In the genomic region with DNA sequence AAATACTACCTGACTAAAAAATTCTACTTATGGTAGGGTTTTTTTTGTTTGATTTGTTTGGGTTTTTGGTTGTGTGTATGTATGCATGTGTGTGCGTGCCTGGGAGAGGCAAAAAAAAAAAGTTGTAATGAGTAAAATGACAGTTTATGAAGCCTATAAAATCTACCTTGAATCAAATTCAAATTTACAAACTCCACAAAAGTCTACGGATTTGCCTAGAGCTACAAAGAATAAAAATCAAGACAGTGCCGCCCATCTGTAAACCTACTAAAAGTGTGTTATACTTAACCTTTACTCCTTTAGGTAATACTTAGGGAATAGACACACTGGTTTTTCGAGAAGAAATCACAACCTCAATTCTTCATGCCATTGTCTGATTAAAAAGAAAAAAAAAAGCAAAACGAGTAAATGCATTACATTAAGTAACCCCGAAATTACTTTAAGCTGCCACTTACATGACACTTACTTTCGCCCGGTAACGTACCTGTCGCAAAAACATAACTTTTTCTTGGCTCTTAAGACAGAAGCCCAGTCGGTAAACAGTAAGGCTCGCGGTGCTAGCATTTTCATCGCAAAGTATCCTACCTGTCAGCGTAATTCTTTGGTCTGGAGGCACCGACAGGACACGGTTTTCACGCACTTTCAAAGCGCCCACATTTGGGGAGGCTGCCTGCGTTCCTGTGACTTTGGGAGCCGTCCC, we compare ENCODE assay signal across 8 cellular contexts. TPM values are rescaled to one million over a fixed set of nuclear protein-coding genes. Genes with fewer than 3 reads are reported as not detected.
DNase-seq lines count a peak whose midpoint lies in the region; ATAC-seq and TF ChIP-seq lines count a peak whose summit lies in the region.

No MANE protein-coding gene starts in this region.

- peak overlapping the region; percentile 93 for H3K4me2 ChIP-seq in neural progenitor cell

- peak overlapping the region; percentile 79 for H2AFZ ChIP-seq in neural progenitor cell (replicated peaks)

- in situ Hi-C loops in Caki2 (cut with HindIII; ENCODE audit: low pct_unique_long_range_greater_than_20kb, low sequenced_read_pairs), result no loop called here

- ATAC-seq in GM18858 (IDR thresholded peaks at IDR 0.05; ENCODE audit: unreplicated experiment) (no peak), HG02571 (IDR thresholded peaks at IDR 0.05; ENCODE audit: unreplicated experiment) (no peak)

- peaks cover 33% of the 10 kb centered on the region for H3F3A ChIP-seq in neural progenitor cell (ENCODE audit: low read depth)

- H3K4me3 Mint-ChIP-seq in neural progenitor cell, result peak overlapping the region; percentile 96

- H3K4me1 ChIP-seq in effector memory CD4-positive, alpha-beta T cell (ENCODE audit: control insufficient read depth, insufficient read depth, low read length, poor library complexity, severe bottlenecking), result peaks cover 4% of the 10 kb centered on the region
- peaks cover 22% of the 10 kb centered on the region for H3K4me1 ChIP-seq in neural progenitor cell

- H3K27ac Mint-ChIP-seq in neural progenitor cell, result no peak overlapping the region

- peaks cover 44% of the 10 kb centered on the region for H3K79me2 ChIP-seq in neural progenitor cell (ENCODE audit: low read depth)

- H3K9me3 ChIP-seq in effector memory CD4-positive, alpha-beta T cell (ENCODE audit: control insufficient read depth, low read length), result no peaks in the 10 kb centered on the region
- H3K9me3 ChIP-seq in neural progenitor cell (ENCODE audit: low read depth), result no peaks in the 10 kb centered on the region

- TF ChIP-seq CTCF in LNCaP clone FGC (IDR thresholded peaks at IDR 0.05; ENCODE audit: control insufficient read depth, extremely low read depth, insufficient read depth) (no peak), neural progenitor cell (IDR thresholded peaks at IDR 0.05) (no peak)

- peak; percentile 2 for DNase-seq in Caki2 (ENCODE audit: low read depth)
- DNase-seq in LNCaP clone FGC (ENCODE audit: low read depth), result no peak
- no peak for DNase-seq in effector memory CD4-positive, alpha-beta T cell
- DNase-seq in neural progenitor cell (ENCODE audit: low spot score), result no peak
- DNase-seq in SW480 (ENCODE audit: low spot score), result no peak
- no peak for DNase-seq in inferior parietal cortex (ENCODE audit: extremely low spot score)

- H3K36me3 ChIP-seq in effector memory CD4-positive, alpha-beta T cell (ENCODE audit: control insufficient read depth, insufficient read depth, low read length), result no peaks in the 10 kb centered on the region
- no peaks in the 10 kb centered on the region for H3K36me3 ChIP-seq in neural progenitor cell

- no peaks in the 10 kb centered on the region for H3K27me3 ChIP-seq in effector memory CD4-positive, alpha-beta T cell (replicated peaks; ENCODE audit: control insufficient read depth, insufficient read depth, low read length, poor library complexity, severe bottlenecking)
- H3K27me3 ChIP-seq in neural progenitor cell, result peaks cover 14% of the 10 kb centered on the region

- H3K9ac ChIP-seq in neural progenitor cell, result peak overlapping the region; percentile 86

- H3K27ac ChIP-seq in effector memory CD4-positive, alpha-beta T cell (ENCODE audit: insufficient read depth, low read length, poor library complexity, severe bottlenecking), result no peak overlapping the region
- no peak overlapping the region for H3K27ac ChIP-seq in neural progenitor cell

- H3K27me3 Mint-ChIP-seq in neural progenitor cell (ENCODE audit: insufficient read depth, low read depth), result peaks cover 10% of the 10 kb centered on the region

- H3K36me3 Mint-ChIP-seq in neural progenitor cell, result no peaks in the 10 kb centered on the region

- peaks cover 16% of the 10 kb centered on the region for H4K20me1 ChIP-seq in neural progenitor cell (ENCODE audit: low read depth)

- no peaks in the 10 kb centered on the region for H3K9me3 Mint-ChIP-seq in neural progenitor cell

- H3K4me3 ChIP-seq in LNCaP clone FGC (ENCODE audit: low read depth, low read length) (peak overlapping the region; percentile 53), neural progenitor cell (peak overlapping the region; percentile 80)
- peak overlapping the region; percentile 75 for H3K4me3 ChIP-seq in effector memory CD4-positive, alpha-beta T cell (ENCODE audit: insufficient read depth, low read depth, low read length, poor library complexity, severe bottlenecking)

- peaks cover 38% of the 10 kb centered on the region for H3K4me1 Mint-ChIP-seq in neural progenitor cell

RNA-seq across cellular contexts. Expression of gene SYDE2, which starts 1.0 kb away (rescaled TPM):
- total RNA-seq in Caki2 (2014; rRNA removed; shearing (Covaris generic); ENCODE audit: low replicate concordance), result 1.8 and 2.1 TPM in 2 replicates
- total RNA-seq in neural progenitor cell (ENCODE audit: low replicate concordance), result 10.9 and 12.0 TPM in 2 replicates

RNA-seq across cellular contexts. Expression of gene C1orf52, which starts 59.6 kb away (rescaled TPM):
- total RNA-seq in Caki2 (2014; rRNA removed; shearing (Covaris generic); ENCODE audit: low replicate concordance), result 8.0 and 32.7 TPM in 2 replicates
- total RNA-seq in neural progenitor cell (ENCODE audit: low replicate concordance), result 33.2 and 55.8 TPM in 2 replicates
